In genomic region chr2:1277634-1278033, GRCh38 we compare ENCODE assay signal across 34 cellular contexts.
"Had no signal": no experiment of that assay in that cellular context is flagged by ENCODE, and none has a peak within 500 bp of the region (broad histone marks: within the 10 kb centered on the region; RNA-seq: fewer than 3 reads in every experiment).

No MANE protein-coding gene starts in this region.

- H3K27me3 ChIP-seq: MG63 had no signal

- H3K27ac ChIP-seq: KMS-11 had no signal

- H3K36me3 ChIP-seq: MG63 had no signal

- DNase-seq: Karpas-422, Kasumi-1, KG1, MG63, MM.1S, MV-4-11, NCI-H1048, NCI-H1092, NCI-H1092 treated with DMSO at 0.1 percent for 48 hours, NCI-H1105, NCI-H1105 treated with DMSO at 0.1 percent for 48 hours, NCI-H1417, NCI-H1417 treated with DMSO at 0.1 percent for 48 hours, NCI-H1436, NCI-H1436 treated with DMSO at 0.1 percent for 48 hours, NCI-H146, NCI-H1694, NCI-H1694 treated with DMSO at 0.1 percent for 48 hours, NCI-H187, NCI-H187 treated with DMSO at 0.1 percent for 48 hours, NCI-H1930, NCI-H2029, NCI-H2029 treated with DMSO at 0.1 percent for 48 hours, NCI-H2081, NCI-H2081 treated with DMSO at 0.1 percent for 48 hours, NCI-H2107, NCI-H2171, NCI-H2227 treated with DMSO at 0.1 percent for 48 hours, NCI-H226, NCI-H345, NCI-H446, NCI-H446 treated with DMSO at 0.1 percent for 48 hours, NCI-H510A had no signal

- H3K4me3 ChIP-seq: MG63 had no signal

- H3K9me3 ChIP-seq: MG63 had no signal
